Comparison of ENCODE assay signal across 8 cellular contexts in genomic region chrX:40012039-40012799, GRCh38.
A peak's percentile ranks its signal among the peaks of the same experiment; 100 is the strongest.
DNase-seq lines count a peak whose midpoint lies in the region; ATAC-seq and TF ChIP-seq lines count a peak whose summit lies in the region.

No MANE protein-coding gene starts in this region.

- intact Hi-C loops in aorta (cut with DNase I): loop anchor here (5.0 to 10.0 kb wide), 5 partner anchors 83 to 290 kb away; partner anchors contain the start of gene BCOR (in 1 of the 2)

- H3K9me3 ChIP-seq in NT2/D1 (ENCODE audit: insufficient read depth, low read length) (no peaks in the 10 kb centered on the region), aorta (ENCODE audit: control insufficient read depth, low read length) (no peaks in the 10 kb centered on the region)

- no peaks in the 10 kb centered on the region for H3K36me3 ChIP-seq in NT2/D1 (ENCODE audit: insufficient read depth, insufficient read length, low read length)
- no peaks in the 10 kb centered on the region for H3K36me3 ChIP-seq in aorta (ENCODE audit: control insufficient read depth in 1 of 2, insufficient read depth in 2 of 2, low read length in 1 of 2)

- H3K9ac ChIP-seq in NT2/D1 (ENCODE audit: insufficient read length, low read depth): peak overlapping the region; percentile 81

- no peaks in the 10 kb centered on the region for H3K36me3 Mint-ChIP-seq in mesothelial cell of epicardium

- peaks cover 39% of the 10 kb centered on the region for H3K4me1 Mint-ChIP-seq in mesothelial cell of epicardium

- H3K27me3 ChIP-seq in NT2/D1 (ENCODE audit: insufficient read depth, insufficient read length) (peaks cover 55% of the 10 kb centered on the region), aorta (ENCODE audit: control insufficient read depth in 1 of 2, insufficient read depth in 2 of 2, low read length in 1 of 2) (no peaks in the 10 kb centered on the region)

- peak overlapping the region; percentile 65 for H3K4me3 Mint-ChIP-seq in mesothelial cell of epicardium

- H3K27me3 Mint-ChIP-seq in mesothelial cell of epicardium (ENCODE audit: low read depth): peaks cover 27% of the 10 kb centered on the region

- DNase-seq in activated CD4-positive, alpha-beta T cell treated with anti-CD3 and anti-CD28 coated beads for 4 hours: peak; percentile 11 to 48
- no peak for DNase-seq in activated CD4-positive, alpha-beta T cell treated with anti-CD3 and anti-CD28 coated beads, Interleukin-2, amount 50 U/mL, for 1 hour
- no peak for DNase-seq in NT2/D1 (ENCODE audit: low read depth, low spot score)
- DNase-seq in mesothelial cell of epicardium (ENCODE audit: low spot score in 2 of 2, unreplicated experiment in 2 of 2): no peak
- peak; percentile 53 to 83 for DNase-seq in aorta
- DNase-seq in NCI-H1436 treated with DMSO at 0.1 percent for 48 hours (lab: John Stamatoyannopoulos, UW): no peak
- DNase-seq in NK-92 (lab: John Stamatoyannopoulos, UW; ENCODE audit: unreplicated experiment): no peak

- H3K27ac ChIP-seq in cingulate gyrus (ENCODE audit: low read depth, low read length) (peak overlapping the region; percentile 4), aorta (ENCODE audit: low read depth in 1 of 2, low read length in 2 of 2) (peak overlapping the region in 1 of 2 donors; percentile 83)

- H3K9me3 Mint-ChIP-seq in mesothelial cell of epicardium: peaks cover 11% of the 10 kb centered on the region

- no peak for TF ChIP-seq CTCF in mesothelial cell of epicardium (IDR thresholded peaks at IDR 0.05; ENCODE audit: unreplicated experiment)

- ATAC-seq in aorta (ENCODE audit: low FRiP score): peak; percentile 7

- WGBS in aorta, 2 donors: 8 to 11% methylated on average over 42 to 57 of the region's 57 CpGs

- peak overlapping the region; percentile 46 for H3K4me3 ChIP-seq in NT2/D1 (ENCODE audit: insufficient read length, low read depth)
- H3K4me3 ChIP-seq in aorta (ENCODE audit: low read length in 2 of 2): no peak overlapping the region

- H3K4me1 ChIP-seq in NT2/D1 (ENCODE audit: insufficient read depth, insufficient read length) (peaks cover 19% of the 10 kb centered on the region), aorta (ENCODE audit: control insufficient read depth in 1 of 2, insufficient read depth in 2 of 2, low read length in 2 of 2) (no peaks in the 10 kb centered on the region)

- peak overlapping the region; percentile 82 for H3K27ac Mint-ChIP-seq in mesothelial cell of epicardium

Comparison
In these comparisons a context has a peak if more than half of its experiments do, and no peak if none do; other contexts are left out.
1. DNase-seq: peak in activated CD4-positive, alpha-beta T cell treated with anti-CD3 and anti-CD28 coated beads for 4 hours (2 of 2) and aorta (2 of 2); none in activated CD4-positive, alpha-beta T cell treated with anti-CD3 and anti-CD28 coated beads, Interleukin-2, amount 50 U/mL, for 1 hour (single experiment), NT2/D1 (single experiment), mesothelial cell of epicardium (0 of 2), NCI-H1436 treated with DMSO at 0.1 percent for 48 hours (single experiment) and NK-92 (single experiment).